ENCODE assay signal across 22 cellular contexts in genomic region chr18:58125183-58125582, GRCh38.
DNase-seq lines count a peak whose midpoint lies in the region; ATAC-seq and TF ChIP-seq lines count a peak whose summit lies in the region.
"Had no signal": no experiment of that assay in that cellular context is flagged by ENCODE, and none has a peak within 500 bp of the region (broad histone marks: within the 10 kb centered on the region; RNA-seq: fewer than 3 reads in every experiment).

No MANE protein-coding gene starts in this region.

- H3K79me2 ChIP-seq in Loucy (ENCODE audit: insufficient read depth, low read length) (no peaks in the 10 kb centered on the region), mesendoderm (ENCODE audit: control insufficient read depth, insufficient read depth, low read length) (peaks cover 22% of the 10 kb centered on the region)

- no peaks in the 10 kb centered on the region for H3F3A ChIP-seq in Loucy (ENCODE audit: low read depth)

- H3K36me3 ChIP-seq in Loucy (ENCODE audit: insufficient read depth, low read length) (no peaks in the 10 kb centered on the region), mesendoderm (ENCODE audit: control insufficient read depth, insufficient read depth, low read length) (no peaks in the 10 kb centered on the region)

- H3K9me3 ChIP-seq in Loucy (ENCODE audit: insufficient read depth, low read depth, low read length), result no peaks in the 10 kb centered on the region
- H3K9me3 ChIP-seq: testis had no signal

- no peak overlapping the region for H2BK15ac ChIP-seq in mesendoderm (replicated peaks; ENCODE audit: low read depth)

- H3K4me2 ChIP-seq in Loucy (ENCODE audit: low read depth, low read length, poor library complexity, severe bottlenecking) (no peak overlapping the region), mesendoderm (ENCODE audit: low read length) (no peak overlapping the region)

- H4K5ac ChIP-seq in mesendoderm (ENCODE audit: low read length), result no peak overlapping the region

- H2BK5ac ChIP-seq in mesendoderm (ENCODE audit: low read length), result no peak overlapping the region

- H3K23ac ChIP-seq in mesendoderm (ENCODE audit: low read length), result no peak overlapping the region

- no peaks in the 10 kb centered on the region for H3K9me2 ChIP-seq in Loucy (replicated peaks; ENCODE audit: low read depth, low read length)

- no peak overlapping the region for H3K4ac ChIP-seq in mesendoderm (ENCODE audit: low read depth, low read length)

- H2BK120ac ChIP-seq in mesendoderm (ENCODE audit: low read depth, low read length), result no peak overlapping the region

- H3K4me3 ChIP-seq in Loucy (ENCODE audit: low read length, poor library complexity, severe bottlenecking) (no peak overlapping the region), choroid plexus epithelial cell (ENCODE audit: low read depth, low read length) (no peak overlapping the region), mesendoderm (ENCODE audit: low read length) (no peak overlapping the region)
- H3K4me3 ChIP-seq: testis had no signal

- no peaks in the 10 kb centered on the region for H4K20me1 ChIP-seq in Loucy (ENCODE audit: insufficient read depth, low read length, poor library complexity, severe bottlenecking)

- peaks cover 21% of the 10 kb centered on the region for H3K79me1 ChIP-seq in mesendoderm (ENCODE audit: low read length)

- no peak overlapping the region for H2AK5ac ChIP-seq in mesendoderm (ENCODE audit: low read length)

- no peak overlapping the region for H3K56ac ChIP-seq in mesendoderm (ENCODE audit: low read length)

- H3K18ac ChIP-seq in mesendoderm (ENCODE audit: low read length), result no peak overlapping the region

- no peak for ATAC-seq in GM21576 (IDR thresholded peaks at IDR 0.05; ENCODE audit: unreplicated experiment)
- ATAC-seq: PC-3; stimulated activated memory B cell treated with anti-CD40 and anti-IgM and Interleukin-4, amounts not matched to agents 10 μg/mL and 1 μg/mL and 100 μg/mL, for 72 hours had no signal

- H4K8ac ChIP-seq in mesendoderm (ENCODE audit: low read depth, low read length), result no peak overlapping the region

- H3K4me1 ChIP-seq in Loucy (ENCODE audit: insufficient read depth, low read length, poor library complexity, severe bottlenecking) (peaks cover 5% of the 10 kb centered on the region), mesendoderm (ENCODE audit: control insufficient read depth, low read depth, low read length) (no peaks in the 10 kb centered on the region)
- H3K4me1 ChIP-seq: testis had no signal

- TF ChIP-seq CTCF in Loucy (conservative IDR thresholded peaks at IDR 0.05; ENCODE audit: low read length), result 0 out of 2 replicates have a peak, but pooled peaks have one; percentile 11
- TF ChIP-seq CTCF in choroid plexus epithelial cell (conservative IDR thresholded peaks at IDR 0.05; ENCODE audit: low read depth, low read length), result no peak

- H2AFZ ChIP-seq in Loucy (ENCODE audit: low read length), result no peak overlapping the region

- no peak overlapping the region for H3K27ac ChIP-seq in mesendoderm (ENCODE audit: low read depth, low read length)
- H3K27ac ChIP-seq: testis had no signal

- no peaks in the 10 kb centered on the region for H3K27me3 ChIP-seq in Loucy (ENCODE audit: insufficient read depth, low read length, poor library complexity, severe bottlenecking)
- H3K27me3 ChIP-seq in mesendoderm (ENCODE audit: insufficient read depth, low read length, poor library complexity), result no peaks in the 10 kb centered on the region
- H3K27me3 ChIP-seq: testis had no signal

- DNase-seq in ELR (ENCODE audit: low read depth), result peak; percentile 18
- DNase-seq in choroid plexus epithelial cell (ENCODE audit: low read depth), result peak; percentile 35
- DNase-seq in mesendoderm, result peak; percentile 58
- DNase-seq in 8988T, result no peak
- DNase-seq in foreskin melanocyte, result no peak
- no peak for DNase-seq in NCI-H2171 (lab: John Stamatoyannopoulos, UW)
- DNase-seq: activated CD4-positive, alpha-beta T cell treated with anti-CD3 and anti-CD28 coated beads, Interleukin-2, amount 50 U/mL, for 4 hours; activated CD8-positive, alpha-beta memory T cell treated with anti-CD3 and anti-CD28 coated beads, Interleukin-2, amount 50 U/mL, for 48 hours; activated effector memory CD4-positive, alpha-beta T cell treated with Interleukin-2 at 50 U/mL for 16 hours; DMS 273 treated with DMSO at 0.1 percent for 48 hours; GF-D8; NCI-H1694 treated with DMSO at 0.1 percent for 48 hours; NCI-H2227 treated with DMSO at 0.1 percent for 48 hours; nephron progenitor cell; PC-3; SIG-M5; stimulated activated CD4-positive, alpha-beta T cell treated with anti-CD3 and anti-CD28 coated beads, Interleukin-1b, Interleukin-23, amount 100 ng/mL, for 48 hours; T-helper 1 cell; testis had no signal

- no CpG with 5 or more reads among the region's 3 CpGs for WGBS in mesendoderm (ENCODE audit: extremely low coverage, insufficient coverage, low lambda C conversion rate)

- H3K9ac ChIP-seq in Loucy (ENCODE audit: low read depth, low read length, poor library complexity, severe bottlenecking) (no peak overlapping the region), mesendoderm (ENCODE audit: low read length) (no peak overlapping the region)

Comparison
In these comparisons a context has a peak if more than half of its experiments do, and no peak if none do; other contexts are left out.
1. DNase-seq: peak in ELR (single experiment), choroid plexus epithelial cell (single experiment) and mesendoderm (single experiment); none in 8988T (single experiment), foreskin melanocyte (single experiment) and NCI-H2171 (single experiment).